ENCODE assay signal across 8 cellular contexts in genomic region chr9:128504485-128505413, GRCh38. TPM values are rescaled to one million over a fixed set of nuclear protein-coding genes. Genes with fewer than 3 reads are reported as not detected.
A peak's percentile ranks its signal among the peaks of the same experiment; 100 is the strongest.
DNase-seq lines count a peak whose midpoint lies in the region; ATAC-seq, FAIRE-seq and TF ChIP-seq lines count a peak whose summit lies in the region.

TSS of gene GLE1 (plus strand) at chr9:128504719. CDS start at chr9:128504806, 87 bp downstream.

- H3K9me3 ChIP-seq in heart left ventricle, result no peaks in the 10 kb centered on the region

- H3K36me3 ChIP-seq in heart left ventricle, result peaks cover 0 to 38% (median 29%) of the 10 kb centered on the region in 9 donors

- FAIRE-seq in GM12892 (lab: Jason Lieb, UNC), result peak; percentile 97

- H3K9me3 Mint-ChIP-seq in T-cell (no peaks in the 10 kb centered on the region), type B pancreatic cell (no peaks in the 10 kb centered on the region)

- peak; percentile 97 for DNase-seq in GM12892 (ENCODE audit: insufficient read length)
- DNase-seq in NCI-H146 (lab: John Stamatoyannopoulos, UW), result peak; percentile 87
- peak; percentile 88 to 99 (median 95) for DNase-seq in T-cell
- peak; percentile 95 to 99 (median 96) for DNase-seq in heart left ventricle
- DNase-seq in posterior cingulate gyrus, result peak; percentile 93 to 99 (median 96)
- DNase-seq in type B pancreatic cell (ENCODE audit: extremely low spot score, unreplicated experiment), result peak; percentile 97

- CTCF ChIA-PET in T-cell (lab: Charles Lee), result interaction anchor here in 1 of 2 donors (0.6 to 1.3 kb wide), 2 partner anchors 48 to 523 kb away, joined by 3 to 6 read pairs; partner anchors contain the start of genes SH3GLB2 and SPTAN1

- H3K36me3 Mint-ChIP-seq in T-cell (peaks cover 23% of the 10 kb centered on the region), type B pancreatic cell (no peaks in the 10 kb centered on the region)

- ATAC-seq in HG02852 (IDR thresholded peaks at IDR 0.05; ENCODE audit: unreplicated experiment), result peak; percentile 87
- ATAC-seq in T-cell (replicated peaks in 1 of 4), result peak; percentile 94 to 95 (median 94)
- ATAC-seq in heart left ventricle, result peak; percentile 99 to 100 (median 100)

- WGBS in adipose tissue, 3 donors, result 0% methylated on average over 64 of the region's 64 CpGs
- WGBS in heart left ventricle, 4 donors, result 0 to 1% (median 0%) methylated on average over 29 to 64 of the region's 64 CpGs

- H3K4me1 Mint-ChIP-seq in T-cell, result peaks cover 29 to 33% (median 32%) of the 10 kb centered on the region in 3 donors
- peaks cover 8% of the 10 kb centered on the region for H3K4me1 Mint-ChIP-seq in type B pancreatic cell (ENCODE audit: unreplicated experiment)

- TF ChIP-seq POLR2A in GM12892 (IDR thresholded peaks at IDR 0.05; ENCODE audit: low read depth, low read length) (peak; percentile 84), heart left ventricle (IDR thresholded peaks at IDR 0.05) (peak in 1 of 2 donors; percentile 80)

- POLR2A ChIA-PET in T-cell (lab: Charles Lee), result interaction anchor here (0.7 to 1.3 kb wide), 3 partner anchors 46 to 134 kb away, joined by 3 to 7 read pairs (median 3); partner anchors contain the start of gene URM1 (in 1 of the 2)

- H3K4me3 Mint-ChIP-seq in T-cell (peak within 1 kb of the TSS; percentile 99 to 100 (median 99)), type B pancreatic cell (peak within 1 kb of the TSS; percentile 96)

- no peaks in the 10 kb centered on the region for H3K27me3 ChIP-seq in heart left ventricle

- no peak within 1 kb of the TSS for H3K27ac ChIP-seq in adipose tissue (ENCODE audit: low read depth, low read length)
- peak within 1 kb of the TSS; percentile 20 to 90 (median 80) for H3K27ac ChIP-seq in heart left ventricle

- H3K27ac Mint-ChIP-seq in T-cell (peak within 1 kb of the TSS; percentile 98 to 99), type B pancreatic cell (peak within 1 kb of the TSS; percentile 98)

- peaks cover 0 to 24% (median 19%) of the 10 kb centered on the region in 12 donors for H3K4me1 ChIP-seq in heart left ventricle

- intact Hi-C loops in heart left ventricle (cut with DNase I) (loop anchor here in 4 of 10 donors (2.0 to 10.0 kb wide), 4 partner anchors 47 to 140 kb away; partner anchors contain the start of genes SPTAN1 (in 3 of the 4) and ODF2 (in 2 of the 4)), posterior cingulate gyrus (cut with DNase I) (loop anchor here (5.0 kb wide), 1 partner anchor 48 kb away; the partner anchor contains the start of gene SPTAN1)

- H3K27me3 Mint-ChIP-seq in T-cell (no peaks in the 10 kb centered on the region), type B pancreatic cell (no peaks in the 10 kb centered on the region)

- peak within 1 kb of the TSS; percentile 45 to 99 (median 78) for H3K4me3 ChIP-seq in heart left ventricle

- TF ChIP-seq CTCF in heart left ventricle (IDR thresholded peaks at IDR 0.05), result no peak
- no peak for TF ChIP-seq CTCF in type B pancreatic cell (conservative IDR thresholded peaks at IDR 0.05)

RNA-seq across cellular contexts. Expression of gene GLE1, which starts in this region (rescaled TPM):
- polyA plus RNA-seq in GM12892 (2012; ENCODE audit: missing spikeins), result 29.6 TPM
- total RNA-seq in T-cell (10 to 100 TPM; 15.5 to 30.5 (median 29.1) TPM), heart left ventricle (10 to 100 TPM; 17.2 to 23.5 (median 19.9) TPM), type B pancreatic cell (ENCODE audit: low replicate concordance) (17.6 and 21.8 TPM in 2 replicates)
- polyA plus RNA-seq in adipose tissue (10 to 100 TPM in 2 of 3 donors, 1 to 10 TPM in 1; 6.9 to 15.9 (median 10.6) TPM), heart left ventricle (10 to 100 TPM in 1 of 2 donors, 1 to 10 TPM in 1; 7.5 to 20.3 TPM)
